In the genomic region with DNA sequence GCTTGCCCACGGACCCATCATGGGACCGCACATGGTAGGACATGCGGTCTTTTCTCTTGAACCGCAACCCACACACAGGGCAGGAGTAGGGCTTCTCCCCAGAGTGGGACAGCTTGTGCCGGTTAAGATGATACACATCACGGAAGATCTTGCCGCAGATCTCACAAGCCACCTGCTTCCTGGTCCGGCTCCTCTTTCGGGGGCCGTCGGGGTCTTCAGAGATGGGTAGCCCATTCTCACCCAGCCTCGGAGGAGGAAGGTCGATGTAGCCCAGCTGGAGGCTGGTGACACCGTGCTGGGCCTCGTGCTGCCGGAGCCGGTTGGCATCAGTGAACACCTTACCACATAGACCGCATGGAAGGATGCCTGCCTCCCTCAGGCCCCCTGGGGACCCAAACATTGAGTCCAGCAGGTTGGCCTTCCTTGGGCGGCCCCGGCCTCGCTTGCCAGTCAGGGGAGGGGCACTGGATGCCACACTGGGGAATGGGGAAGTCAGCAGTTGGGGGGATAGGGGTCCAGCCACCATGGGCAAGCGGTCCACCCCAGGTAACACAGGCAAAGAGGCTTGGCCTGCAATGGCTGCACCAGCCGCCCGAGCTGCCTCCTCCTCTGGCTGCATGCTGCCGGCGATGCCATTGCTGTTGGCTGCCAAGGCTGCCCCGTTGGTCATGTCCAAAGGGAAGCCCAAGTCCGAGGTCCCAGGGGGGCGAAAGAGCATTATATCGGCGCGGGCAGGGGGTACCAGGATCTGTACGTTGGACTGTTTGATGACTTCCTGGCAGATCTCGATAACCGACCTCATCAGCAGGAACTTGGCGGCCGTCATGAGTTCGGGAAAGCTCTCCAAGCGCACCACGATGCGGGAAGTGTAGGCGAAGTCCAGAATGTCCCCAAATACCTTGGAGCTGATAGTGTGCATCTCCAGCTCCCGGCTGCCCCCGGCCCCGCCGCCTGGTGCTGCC, we compare ENCODE assay signal across 8 cellular contexts. TPM values are rescaled to one million over a fixed set of nuclear protein-coding genes. Genes with fewer than 3 reads are reported as not detected.
DNase-seq lines count a peak whose midpoint lies in the region; ATAC-seq and TF ChIP-seq lines count a peak whose summit lies in the region.

No MANE protein-coding gene starts in this region.

- POLR2A ChIA-PET in CD4-positive, alpha-beta T cell (lab: Charles Lee), result interaction anchor here (0.6 to 5.6 kb wide), 11 partner anchors 7 to 430 kb away, joined by 3 to 181 read pairs (median 6); partner anchors contain the start of genes DRG1, PIK3IP1, PRR14L and RNF185

- H3K27me3 Mint-ChIP-seq in CD4-positive, alpha-beta T cell, result no peaks in the 10 kb centered on the region

- no peaks in the 10 kb centered on the region for H3K9me3 Mint-ChIP-seq in CD4-positive, alpha-beta T cell

- H3K36me3 ChIP-seq in rectal smooth muscle tissue (ENCODE audit: control insufficient read depth, insufficient read depth, low read length), result peaks cover 7% of the 10 kb centered on the region

- no peak for TF ChIP-seq CTCF in CD4-positive, alpha-beta T cell (IDR thresholded peaks at IDR 0.05)
- no peak for TF ChIP-seq CTCF in LNCaP clone FGC (IDR thresholded peaks at IDR 0.05; ENCODE audit: control insufficient read depth, extremely low read depth, insufficient read depth)

- CTCF ChIA-PET in CD4-positive, alpha-beta T cell (lab: Charles Lee), result interaction anchor here (1.0 to 1.1 kb wide), 3 partner anchors 31 to 182 kb away, joined by 3 to 6 read pairs (median 5); partner anchors contain the start of gene PIK3IP1

- no peaks in the 10 kb centered on the region for H3K9me3 ChIP-seq in CD4-positive, alpha-beta T cell (ENCODE audit: control insufficient read depth, low read length)

- peaks cover 18% of the 10 kb centered on the region for H3K4me1 ChIP-seq in rectal smooth muscle tissue (ENCODE audit: control insufficient read depth, insufficient read depth, low read length)

- no peaks in the 10 kb centered on the region for H3K27me3 ChIP-seq in CD4-positive, alpha-beta T cell (ENCODE audit: control insufficient read depth, insufficient read depth, low read length)
- no peaks in the 10 kb centered on the region for H3K27me3 ChIP-seq in rectal smooth muscle tissue (ENCODE audit: control insufficient read depth, insufficient read depth, low read length)

- no peak overlapping the region for H3K9ac ChIP-seq in rectal smooth muscle tissue (ENCODE audit: low read length)

- peak overlapping the region; percentile 59 for H3K4me3 ChIP-seq in LNCaP clone FGC (ENCODE audit: low read depth, low read length)
- peak overlapping the region; percentile 69 for H3K4me3 ChIP-seq in rectal smooth muscle tissue (ENCODE audit: low read length)

- H3K36me3 Mint-ChIP-seq in CD4-positive, alpha-beta T cell (ENCODE audit: low read depth), result peaks cover 60% of the 10 kb centered on the region

- peak overlapping the region; percentile 69 for H3K27ac ChIP-seq in CD4-positive, alpha-beta T cell (ENCODE audit: low read depth, low read length)
- H3K27ac ChIP-seq in rectal smooth muscle tissue (ENCODE audit: low read depth, low read length), result peak overlapping the region; percentile 56

- peak overlapping the region; percentile 97 for H3K4me3 Mint-ChIP-seq in CD4-positive, alpha-beta T cell

- ATAC-seq in CD4-positive, alpha-beta T cell (ENCODE audit: poor library complexity), result no peak
- peak; percentile 1 for ATAC-seq in Right ventricle myocardium superior (ENCODE audit: poor library complexity)

- intact Hi-C loops in CD4-positive, alpha-beta T cell (cut with DNase I, micrococcal nuclease), result loop anchor here (1.0 to 5.0 kb wide), 9 partner anchors 51 to 1462 kb away; partner anchors contain the start of genes EIF4ENIF1 (in 1 of the 2), MTMR3 (in 1 of the 2), RNF185 (in 1 of the 2) and SELENOM (in 1 of the 2)
- intact Hi-C loops in Right ventricle myocardium superior (cut with DNase I), result loop anchor here (5.0 kb wide), 2 partner anchors 53 to 153 kb away; partner anchors contain the start of genes DRG1 and SFI1

- H3K4me1 Mint-ChIP-seq in CD4-positive, alpha-beta T cell (ENCODE audit: low read depth), result peaks cover 63% of the 10 kb centered on the region

- peak overlapping the region; percentile 95 for H3K27ac Mint-ChIP-seq in CD4-positive, alpha-beta T cell

- peak in 7 of 10 experiments; percentile 11 to 44 (median 17) for DNase-seq in CD4-positive, alpha-beta T cell
- DNase-seq in LNCaP clone FGC (ENCODE audit: low read depth) (no peak), Right ventricle myocardium superior (peak; percentile 50), GOT3 (lab: John Stamatoyannopoulos, UW) (no peak), NCI-H1694 treated with DMSO at 0.1 percent for 48 hours (lab: John Stamatoyannopoulos, UW) (no peak), NCI-H187 treated with DMSO at 0.1 percent for 48 hours (lab: John Stamatoyannopoulos, UW) (no peak)
- DNase-seq in activated gamma-delta T cell treated with anti-CD3 and anti-CD28 coated beads, Interleukin-2, amount 50 U/mL, for 16 hours (ENCODE audit: low read depth), result peak; percentile 12

RNA-seq across cellular contexts. Expression of gene PATZ1, which starts 1.5 kb away (rescaled TPM):
- 10 to 100 TPM; 54.4 to 58.3 TPM for total RNA-seq in CD4-positive, alpha-beta T cell
- 9.9 TPM for total RNA-seq in Right ventricle myocardium superior

RNA-seq across cellular contexts. Expression of gene PIK3IP1, which starts 52.4 kb away (rescaled TPM):
- 1,000 to 10,000 TPM; 1,063 to 1,072 TPM for total RNA-seq in CD4-positive, alpha-beta T cell
- total RNA-seq in Right ventricle myocardium superior, result 10.4 TPM

RNA-seq across cellular contexts. Expression of gene DRG1, which starts 54.8 kb away (rescaled TPM):
- 10 to 100 TPM; 57.3 to 72.8 TPM for total RNA-seq in CD4-positive, alpha-beta T cell
- 60.6 TPM for total RNA-seq in Right ventricle myocardium superior

Comparison
In these comparisons a context has a peak if more than half of its experiments do, and no peak if none do; other contexts are left out.
1. DNase-seq: peak in CD4-positive, alpha-beta T cell (7 of 10), activated gamma-delta T cell treated with anti-CD3 and anti-CD28 coated beads, Interleukin-2, amount 50 U/mL, for 16 hours (single experiment) and Right ventricle myocardium superior (single experiment); none in LNCaP clone FGC (single experiment), GOT3 (single experiment), NCI-H1694 treated with DMSO at 0.1 percent for 48 hours (single experiment) and NCI-H187 treated with DMSO at 0.1 percent for 48 hours (single experiment).
2. RNA of gene PIK3IP1, which starts 52.4 kb away (total RNA-seq): 1,063 to 1,072 TPM in CD4-positive, alpha-beta T cell; 10.4 TPM in Right ventricle myocardium superior (single experiment); every median in the first group is over 10 times any median in the second.